26 cellular contexts compared by ENCODE assay signal in genomic region chr4:158945529-158946108, GRCh38.
"Had no signal": no experiment of that assay in that cellular context is flagged by ENCODE, and none has a peak within 500 bp of the region (broad histone marks: within the 10 kb centered on the region; RNA-seq: fewer than 3 reads in every experiment).

No MANE protein-coding gene starts in this region.

- H3K4me3 ChIP-seq: heart left ventricle, left ventricle myocardium inferior, spleen, suprapubic skin, tibial artery, upper lobe of right lung had no signal

- H3K27me3 ChIP-seq: brain microvascular endothelial cell, foreskin keratinocyte, heart left ventricle, spleen, suprapubic skin, tibial artery, upper lobe of right lung had no signal

- H3K9me3 Mint-ChIP-seq: activated CD4-positive, alpha-beta memory T cell treated with anti-CD3 and anti-CD28 coated beads for 36 hours; activated naive CD8-positive, alpha-beta T cell treated with anti-CD3 and anti-CD28 coated beads for 36 hours; activated T-helper 1 cell treated with anti-CD3 and anti-CD28 coated beads, Interleukin-12 subunit alpha, Interleukin-12 subunit beta, Interleukin-2, Interleukin-4 antibody, amounts not matched to agents 30 ng/mL and 10 ng/mL and 1 ng/mL, durations not matched to agents 14 hours and 24 hours and 36 hours; mesothelial cell of epicardium had no signal

- H3K36me3 ChIP-seq: brain microvascular endothelial cell, heart left ventricle, left ventricle myocardium inferior, spleen, suprapubic skin, tibial artery, upper lobe of right lung had no signal

- DNase-seq: activated CD4-positive, alpha-beta memory T cell treated with anti-CD3 and anti-CD28 coated beads for 36 hours; activated CD4-positive, alpha-beta T cell treated with anti-CD3 and anti-CD28 coated beads for 48 hours; activated CD8-positive, alpha-beta memory T cell treated with anti-CD3 and anti-CD28 coated beads, Interleukin-2, amount 50 U/mL, for 4 hours; activated effector memory CD4-positive, alpha-beta T cell treated with anti-CD3 and anti-CD28 coated beads, Interleukin-2, amount 50 U/mL, for 16 hours; activated naive CD4-positive, alpha-beta T cell treated with anti-CD3 and anti-CD28 coated beads for 36 hours; activated naive CD8-positive, alpha-beta T cell treated with anti-CD3 and anti-CD28 coated beads for 36 hours; activated T-cell treated with anti-CD3 and anti-CD28 coated beads, Interleukin-2, amount 50 U/mL, for 1 hour; brain microvascular endothelial cell; cortex of kidney; foreskin keratinocyte; heart left ventricle; hypothalamus; left ventricle myocardium inferior; mammary epithelial cell; naive thymus-derived CD8-positive, alpha-beta T cell; posterior cingulate gyrus; right cardiac atrium; spleen; stimulated activated naive CD4-positive, alpha-beta T cell; T-helper 17 cell; T1000; tibial artery; upper lobe of right lung had no signal

- H3K4me3 Mint-ChIP-seq: activated CD4-positive, alpha-beta memory T cell treated with anti-CD3 and anti-CD28 coated beads for 36 hours; activated naive CD4-positive, alpha-beta T cell treated with anti-CD3 and anti-CD28 coated beads for 36 hours; activated naive CD8-positive, alpha-beta T cell treated with anti-CD3 and anti-CD28 coated beads for 36 hours; activated T-helper 1 cell treated with anti-CD3 and anti-CD28 coated beads, Interleukin-12 subunit alpha, Interleukin-12 subunit beta, Interleukin-2, Interleukin-4 antibody, amounts not matched to agents 30 ng/mL and 10 ng/mL and 1 ng/mL, durations not matched to agents 14 hours and 24 hours and 36 hours; mesothelial cell of epicardium; naive thymus-derived CD8-positive, alpha-beta T cell; T-helper 17 cell had no signal

- ATAC-seq: foreskin keratinocyte; heart left ventricle; naive thymus-derived CD8-positive, alpha-beta T cell; right cardiac atrium; T-helper 17 cell; upper lobe of right lung had no signal

- H3K4me1 Mint-ChIP-seq: mesothelial cell of epicardium had no signal

- H3K36me3 Mint-ChIP-seq: activated CD4-positive, alpha-beta memory T cell treated with anti-CD3 and anti-CD28 coated beads for 36 hours; activated naive CD8-positive, alpha-beta T cell treated with anti-CD3 and anti-CD28 coated beads for 36 hours; mesothelial cell of epicardium had no signal

- H3K27ac Mint-ChIP-seq: activated CD4-positive, alpha-beta memory T cell treated with anti-CD3 and anti-CD28 coated beads for 36 hours; activated naive CD4-positive, alpha-beta T cell treated with anti-CD3 and anti-CD28 coated beads for 36 hours; activated naive CD8-positive, alpha-beta T cell treated with anti-CD3 and anti-CD28 coated beads for 36 hours; activated T-helper 1 cell treated with anti-CD3 and anti-CD28 coated beads, Interleukin-12 subunit alpha, Interleukin-12 subunit beta, Interleukin-2, Interleukin-4 antibody, amounts not matched to agents 30 ng/mL and 10 ng/mL and 1 ng/mL, durations not matched to agents 14 hours and 24 hours and 36 hours; mesothelial cell of epicardium; naive thymus-derived CD8-positive, alpha-beta T cell; T-helper 17 cell had no signal

- H3K9me3 ChIP-seq: heart left ventricle, left ventricle myocardium inferior, suprapubic skin, tibial artery, upper lobe of right lung had no signal
